In the genomic region with DNA sequence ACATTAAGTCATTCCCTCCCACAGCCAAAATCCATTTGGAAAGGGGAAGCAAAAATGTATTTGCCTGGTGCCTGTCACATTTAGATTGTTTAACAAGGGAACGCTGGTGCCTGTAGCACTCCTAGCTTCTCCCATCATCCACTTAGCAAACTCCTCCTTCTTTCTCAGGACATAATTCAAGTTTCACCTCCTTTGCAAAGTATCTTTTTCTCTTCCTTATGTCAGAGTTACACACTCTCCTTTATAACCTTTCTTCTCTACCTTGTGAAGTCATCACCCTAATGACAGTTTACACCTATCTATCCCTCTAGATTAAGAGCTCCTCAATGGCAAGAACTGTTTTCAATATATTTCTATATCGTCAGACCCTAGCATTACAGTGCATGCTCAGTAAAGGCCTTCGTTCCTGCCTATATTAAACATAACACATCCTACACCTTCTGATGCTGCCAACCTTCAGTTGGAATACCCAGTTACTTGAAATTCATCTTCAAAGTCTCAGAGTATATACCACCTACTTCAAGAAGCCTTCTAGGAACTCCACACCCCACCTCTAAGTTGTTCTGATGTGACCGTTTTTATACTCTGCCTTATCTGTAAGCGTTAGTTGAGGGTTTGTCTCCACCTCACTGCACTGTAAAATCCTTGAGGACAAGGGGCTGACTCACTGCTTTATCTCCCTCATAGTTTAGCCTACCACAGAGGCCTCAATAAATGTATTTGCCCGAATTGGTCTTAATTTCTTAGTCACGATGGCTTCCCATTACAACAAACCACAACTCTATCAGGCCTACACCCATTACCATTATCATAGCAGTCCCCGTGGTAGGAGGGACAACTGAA, we compare ENCODE assay signal across 8 cellular contexts. TPM values are rescaled to one million over a fixed set of nuclear protein-coding genes. Genes with fewer than 3 reads are reported as not detected.
DNase-seq lines count a peak whose midpoint lies in the region; ATAC-seq and TF ChIP-seq lines count a peak whose summit lies in the region.

No MANE protein-coding gene starts in this region.

- no peaks in the 10 kb centered on the region for H3K9me3 Mint-ChIP-seq in neural crest cell

- peaks cover 33% of the 10 kb centered on the region for H3K4me1 Mint-ChIP-seq in neural crest cell

- no peak overlapping the region for H3K27ac Mint-ChIP-seq in neural crest cell (ENCODE audit: unreplicated experiment)

- peak; percentile 24 for DNase-seq in Caki2 (ENCODE audit: low read depth)
- peak; percentile 66 for DNase-seq in OCI-M2 (lab: John Stamatoyannopoulos, UW; ENCODE audit: unreplicated experiment)
- peak; percentile 34 for DNase-seq in dedifferentiated amniotic fluid mesenchymal stem cell (ENCODE audit: extremely low spot score)
- no peak for DNase-seq in neural crest cell (ENCODE audit: low read depth, low spot score)
- DNase-seq in stimulated activated naive CD4-positive, alpha-beta T cell treated with Interleukin-2 at 50 U/mL for 16 hours (lab: John Stamatoyannopoulos, UW): no peak
- no peak for DNase-seq in activated CD8-positive, alpha-beta memory T cell treated with anti-CD3 and anti-CD28 coated beads, Interleukin-2, amount 50 U/mL, for 4 hours

- no peak for TF ChIP-seq CTCF in neural crest cell (conservative IDR thresholded peaks at IDR 0.05)

- H3K27me3 Mint-ChIP-seq in neural crest cell (ENCODE audit: low read depth): no peaks in the 10 kb centered on the region

- in situ Hi-C loops in Caki2 (cut with HindIII; ENCODE audit: low pct_unique_long_range_greater_than_20kb, low sequenced_read_pairs): no loop called here

- peak overlapping the region; percentile 74 for H3K4me3 Mint-ChIP-seq in neural crest cell

- ATAC-seq in HG02678 (IDR thresholded peaks at IDR 0.05; ENCODE audit: unreplicated experiment): no peak
- no peak for ATAC-seq in activated CD4-positive, CD25-positive, alpha-beta regulatory T cell treated with anti-CD3 and anti-CD28 coated beads, Interleukin-2, amount 50 U/mL, for 24 hours

- H3K36me3 Mint-ChIP-seq in neural crest cell (ENCODE audit: low read depth): no peaks in the 10 kb centered on the region

RNA-seq across cellular contexts. Expression of a gene that starts 1.0 kb away (rescaled TPM):
- 7.6 and 8.7 TPM in 2 replicates for total RNA-seq in Caki2 (2014; rRNA removed; shearing (Covaris generic); ENCODE audit: low replicate concordance)
- 41.3 and 41.6 TPM in 2 replicates for total RNA-seq in neural crest cell

Comparison
In these comparisons a context has a peak if more than half of its experiments do, and no peak if none do; other contexts are left out.
1. DNase-seq: peak in Caki2 (single experiment), OCI-M2 (single experiment) and dedifferentiated amniotic fluid mesenchymal stem cell (single experiment); none in neural crest cell (single experiment), stimulated activated naive CD4-positive, alpha-beta T cell treated with Interleukin-2 at 50 U/mL for 16 hours (single experiment) and activated CD8-positive, alpha-beta memory T cell treated with anti-CD3 and anti-CD28 coated beads, Interleukin-2, amount 50 U/mL, for 4 hours (single experiment).